8 cellular contexts compared by ENCODE assay signal in the genomic region with DNA sequence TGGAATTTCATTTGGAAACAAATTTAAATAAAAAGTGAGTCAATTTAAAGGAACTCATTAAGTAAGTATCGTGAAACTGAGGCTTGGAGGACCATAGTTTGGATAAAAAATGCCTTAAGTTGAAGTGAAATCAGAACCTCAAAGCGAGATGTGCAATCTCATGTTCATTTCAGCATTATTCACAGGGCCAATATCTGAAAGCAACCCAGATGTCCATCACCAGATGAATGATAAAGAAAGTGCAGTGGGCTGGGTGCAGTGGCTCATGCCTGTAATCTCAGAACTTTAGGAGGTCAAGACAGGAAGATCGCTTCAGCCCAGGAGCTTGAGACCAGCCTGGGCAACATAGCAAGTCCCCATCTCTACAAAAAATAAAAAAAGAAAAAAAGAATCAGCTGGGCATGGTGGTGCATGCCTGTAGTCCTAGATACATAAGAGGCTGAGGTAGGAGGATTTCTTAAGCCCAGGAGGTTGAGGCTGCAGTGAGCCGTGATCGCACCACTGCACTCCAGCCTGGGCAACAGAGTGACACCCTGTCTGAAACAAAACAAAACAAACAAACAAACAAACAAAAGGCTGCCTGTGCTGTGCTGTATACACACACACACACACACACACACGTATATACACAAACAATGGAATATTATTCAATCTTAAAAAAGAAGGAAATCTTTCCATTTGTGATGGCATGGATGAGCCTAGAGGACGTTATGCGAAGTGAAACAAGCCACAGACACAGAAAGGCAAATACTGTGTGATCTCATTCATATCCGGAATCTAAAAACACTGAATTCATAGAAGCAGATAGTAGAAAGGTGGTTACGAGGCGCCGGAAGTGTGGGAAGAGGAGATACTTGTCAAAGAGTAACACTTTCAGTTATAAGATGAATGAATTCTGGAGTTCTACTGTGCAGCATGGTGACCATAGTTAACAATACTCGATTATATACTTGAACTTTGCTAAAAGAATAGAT. TPM values are rescaled to one million over a fixed set of nuclear protein-coding genes. Genes with fewer than 3 reads are reported as not detected.
DNase-seq lines count a peak whose midpoint lies in the region; ATAC-seq and TF ChIP-seq lines count a peak whose summit lies in the region.

No MANE protein-coding gene starts in this region.

- no peaks in the 10 kb centered on the region for H3K27me3 ChIP-seq in testis

- no peaks in the 10 kb centered on the region for H3K9me3 Mint-ChIP-seq in activated T-helper 1 cell treated with anti-CD3 and anti-CD28 coated beads, Interleukin-12 subunit alpha, Interleukin-12 subunit beta, Interleukin-2, Interleukin-4 antibody, amounts not matched to agents 30 ng/mL and 10 ng/mL and 1 ng/mL, durations not matched to agents 14 hours and 24 hours and 36 hours
- H3K9me3 Mint-ChIP-seq in stimulated activated memory B cell treated with anti-CD40 and anti-IgM and Interleukin-4, amounts not matched to agents 10 μg/mL and 1 μg/mL and 100 μg/mL, for 72 hours = no peaks in the 10 kb centered on the region

- H3K36me3 Mint-ChIP-seq in activated T-helper 1 cell treated with anti-CD3 and anti-CD28 coated beads, Interleukin-12 subunit alpha, Interleukin-12 subunit beta, Interleukin-2, Interleukin-4 antibody, amounts not matched to agents 30 ng/mL and 10 ng/mL and 1 ng/mL, durations not matched to agents 14 hours and 24 hours and 36 hours (ENCODE audit: low read depth) = no peaks in the 10 kb centered on the region
- no peaks in the 10 kb centered on the region for H3K36me3 Mint-ChIP-seq in stimulated activated memory B cell treated with anti-CD40 and anti-IgM and Interleukin-4, amounts not matched to agents 10 μg/mL and 1 μg/mL and 100 μg/mL, for 72 hours

- peak overlapping the region; percentile 16 for H3K4me3 Mint-ChIP-seq in activated T-helper 1 cell treated with anti-CD3 and anti-CD28 coated beads, Interleukin-12 subunit alpha, Interleukin-12 subunit beta, Interleukin-2, Interleukin-4 antibody, amounts not matched to agents 30 ng/mL and 10 ng/mL and 1 ng/mL, durations not matched to agents 14 hours and 24 hours and 36 hours
- no peak overlapping the region for H3K4me3 Mint-ChIP-seq in stimulated activated memory B cell treated with anti-CD40 and anti-IgM and Interleukin-4, amounts not matched to agents 10 μg/mL and 1 μg/mL and 100 μg/mL, for 72 hours

- H3K27ac ChIP-seq in testis = no peak overlapping the region

- H3K4me1 ChIP-seq in testis = no peaks in the 10 kb centered on the region

- intact Hi-C loops in activated T-helper 1 cell treated with anti-CD3 and anti-CD28 coated beads, Interleukin-12 subunit alpha, Interleukin-12 subunit beta, Interleukin-2, Interleukin-4 antibody, amounts not matched to agents 30 ng/mL and 10 ng/mL and 1 ng/mL, durations not matched to agents 14 hours and 24 hours and 36 hours (cut with micrococcal nuclease) = loop anchor here (1.0 to 10.0 kb wide), 3 partner anchors 71 to 549 kb away; no protein-coding TSS in a partner anchor
- intact Hi-C loops in testis (cut with DNase I; ENCODE audit: low total_unique reads) = no loop called here

- H3K4me3 ChIP-seq in testis = no peak overlapping the region

- H3K4me1 Mint-ChIP-seq in activated T-helper 1 cell treated with anti-CD3 and anti-CD28 coated beads, Interleukin-12 subunit alpha, Interleukin-12 subunit beta, Interleukin-2, Interleukin-4 antibody, amounts not matched to agents 30 ng/mL and 10 ng/mL and 1 ng/mL, durations not matched to agents 14 hours and 24 hours and 36 hours (ENCODE audit: low read depth) = peaks cover 35% of the 10 kb centered on the region
- H3K4me1 Mint-ChIP-seq in stimulated activated memory B cell treated with anti-CD40 and anti-IgM and Interleukin-4, amounts not matched to agents 10 μg/mL and 1 μg/mL and 100 μg/mL, for 72 hours = peaks cover 16% of the 10 kb centered on the region

- peak; percentile 62 for DNase-seq in activated T-helper 1 cell treated with anti-CD3 and anti-CD28 coated beads, Interleukin-12 subunit alpha, Interleukin-12 subunit beta, Interleukin-2, Interleukin-4 antibody, amounts not matched to agents 30 ng/mL and 10 ng/mL and 1 ng/mL, durations not matched to agents 14 hours and 24 hours and 36 hours (ENCODE audit: low spot score)
- DNase-seq in AML-193 (lab: John Stamatoyannopoulos, UW) (no peak), testis (no peak), NOMO-1 (lab: John Stamatoyannopoulos, UW; ENCODE audit: unreplicated experiment in 2 of 2) (no peak), left lobe of liver (ENCODE audit: low spot score) (no peak)

- no peaks in the 10 kb centered on the region for H3K36me3 ChIP-seq in testis (ENCODE audit: low read depth, missing control alignments)

- peaks cover 53% of the 10 kb centered on the region for H3K27me3 Mint-ChIP-seq in activated T-helper 1 cell treated with anti-CD3 and anti-CD28 coated beads, Interleukin-12 subunit alpha, Interleukin-12 subunit beta, Interleukin-2, Interleukin-4 antibody, amounts not matched to agents 30 ng/mL and 10 ng/mL and 1 ng/mL, durations not matched to agents 14 hours and 24 hours and 36 hours (ENCODE audit: insufficient read depth)
- peaks cover 36% of the 10 kb centered on the region for H3K27me3 Mint-ChIP-seq in stimulated activated memory B cell treated with anti-CD40 and anti-IgM and Interleukin-4, amounts not matched to agents 10 μg/mL and 1 μg/mL and 100 μg/mL, for 72 hours

- ATAC-seq in GM21390 (IDR thresholded peaks at IDR 0.05; ENCODE audit: unreplicated experiment) (peak; percentile 82), HG03565 (IDR thresholded peaks at IDR 0.05; ENCODE audit: unreplicated experiment) (peak; percentile 83), left lobe of liver (no peak)
- ATAC-seq in stimulated activated memory B cell treated with anti-CD40 and anti-IgM and Interleukin-4, amounts not matched to agents 10 μg/mL and 1 μg/mL and 100 μg/mL, for 72 hours = peak; percentile 43

- H3K27ac Mint-ChIP-seq in activated T-helper 1 cell treated with anti-CD3 and anti-CD28 coated beads, Interleukin-12 subunit alpha, Interleukin-12 subunit beta, Interleukin-2, Interleukin-4 antibody, amounts not matched to agents 30 ng/mL and 10 ng/mL and 1 ng/mL, durations not matched to agents 14 hours and 24 hours and 36 hours = peak overlapping the region; percentile 46
- H3K27ac Mint-ChIP-seq in stimulated activated memory B cell treated with anti-CD40 and anti-IgM and Interleukin-4, amounts not matched to agents 10 μg/mL and 1 μg/mL and 100 μg/mL, for 72 hours = no peak overlapping the region

- no peak for TF ChIP-seq CTCF in testis (IDR thresholded peaks at IDR 0.05)

- WGBS in testis, 2 donors = 93% methylated on average over 13 of the region's 13 CpGs

- H3K9me3 ChIP-seq in testis = no peaks in the 10 kb centered on the region

- TF ChIP-seq POLR2A in testis (IDR thresholded peaks at IDR 0.05) = no peak

RNA-seq across cellular contexts. Expression of gene SH3RF3, which starts 14.5 kb away (rescaled TPM):
- total RNA-seq in activated T-helper 1 cell treated with anti-CD3 and anti-CD28 coated beads, Interleukin-12 subunit alpha, Interleukin-12 subunit beta, Interleukin-2, Interleukin-4 antibody, amounts not matched to agents 30 ng/mL and 10 ng/mL and 1 ng/mL, durations not matched to agents 14 hours and 24 hours and 36 hours = 0.39 and 0.54 TPM in 2 replicates
- total RNA-seq in testis (10 to 100 TPM; 16.5 to 20.1 TPM), left lobe of liver (1.1 TPM)
- polyA plus RNA-seq in testis (ENCODE audit: insufficient read depth, low read depth, low replicate concordance) = 9.3 TPM
